ENCODE assay signal across 18 cellular contexts in the genomic region with DNA sequence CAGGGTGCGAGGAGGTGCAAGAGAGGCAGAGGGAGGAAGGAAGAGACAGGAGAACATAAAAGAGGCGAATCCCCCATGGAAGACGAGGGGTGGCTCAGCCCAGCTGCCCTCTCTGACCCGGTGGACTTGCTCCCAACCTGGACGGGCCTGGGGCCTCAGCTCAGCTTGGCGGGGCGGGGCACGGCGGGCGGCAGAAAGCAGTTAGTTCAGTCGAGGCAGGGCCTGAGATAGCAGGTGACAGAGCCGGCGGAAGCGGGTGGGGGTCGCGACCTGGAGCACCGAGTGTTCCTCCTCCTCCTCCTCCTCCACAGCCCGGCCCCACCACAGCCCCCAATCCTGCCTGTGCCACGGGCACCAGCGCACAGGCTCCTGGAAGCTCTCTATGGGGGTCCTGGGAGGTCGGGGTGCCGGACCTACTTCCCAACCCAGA.
"Had no signal": no experiment of that assay in that cellular context is flagged by ENCODE, and none has a peak within 500 bp of the region (broad histone marks: within the 10 kb centered on the region; RNA-seq: fewer than 3 reads in every experiment).

No MANE protein-coding gene starts in this region.

- DNase-seq: cortex of kidney; effector memory CD4-positive, alpha-beta T cell; esophagus squamous epithelium; foreskin fibroblast; kidney; left colon; mesendoderm; naive thymus-derived CD4-positive, alpha-beta T cell; nephron progenitor cell; sigmoid colon; stimulated activated CD4-positive, alpha-beta T cell treated with anti-CD3 and anti-CD28 coated beads, Interleukin-2, amount 100 ng/mL, for 24 hours; stimulated activated CD4-positive, alpha-beta T cell treated with anti-CD3 and anti-CD28 coated beads, Interleukin-4, amount 100 ng/mL, for 4 hours; stimulated activated naive CD4-positive, alpha-beta T cell treated with Interleukin-2 at 50 U/mL for 16 hours; transverse colon had no signal

- H3K27me3 Mint-ChIP-seq: naive thymus-derived CD4-positive, alpha-beta T cell had no signal

- H3K4me3 Mint-ChIP-seq: naive thymus-derived CD4-positive, alpha-beta T cell; nephron progenitor cell had no signal

- H3K9me3 ChIP-seq: esophagus squamous epithelium, neutrophil, sigmoid colon, suprapubic skin, transverse colon had no signal

- H3K4me1 Mint-ChIP-seq: naive thymus-derived CD4-positive, alpha-beta T cell; nephron progenitor cell had no signal

- H3K27ac Mint-ChIP-seq: naive thymus-derived CD4-positive, alpha-beta T cell; nephron progenitor cell had no signal

- H3K4me1 ChIP-seq: esophagus squamous epithelium, sigmoid colon, suprapubic skin, transverse colon had no signal

- H3K27ac ChIP-seq: epithelial cell of prostate, neutrophil, skin epidermis, suprapubic skin, transverse colon had no signal

- H3K27me3 ChIP-seq: esophagus squamous epithelium, neutrophil, sigmoid colon, suprapubic skin, transverse colon had no signal

- H3K9me3 Mint-ChIP-seq: naive thymus-derived CD4-positive, alpha-beta T cell; nephron progenitor cell had no signal

- ATAC-seq: left colon; naive thymus-derived CD4-positive, alpha-beta T cell had no signal

- H3K4me3 ChIP-seq: esophagus squamous epithelium, sigmoid colon, skin epidermis, suprapubic skin, transverse colon had no signal
